In the genomic region with DNA sequence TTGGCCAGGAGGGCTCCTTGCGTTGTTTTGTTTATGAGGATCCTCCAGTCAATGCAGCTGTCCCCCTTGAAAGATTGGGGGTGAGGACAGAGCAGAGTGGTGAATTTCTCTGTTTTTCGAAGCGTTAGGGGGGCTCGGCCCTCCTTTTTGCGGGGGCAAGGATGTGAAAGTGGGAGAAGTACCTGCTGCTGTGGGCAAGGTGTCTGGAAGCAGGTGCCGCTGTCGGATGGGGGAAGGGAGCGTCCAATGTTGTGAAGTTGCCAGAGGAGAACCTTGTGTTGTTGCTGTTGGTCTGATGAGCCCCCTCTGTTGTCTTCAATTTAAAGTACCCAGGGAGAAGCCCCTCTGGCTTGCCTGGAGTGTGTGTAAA, we compare ENCODE assay signal across 9 cellular contexts. TPM values are rescaled to one million over a fixed set of nuclear protein-coding genes. Genes with fewer than 3 reads are reported as not detected.
DNase-seq lines count a peak whose midpoint lies in the region; ATAC-seq and TF ChIP-seq lines count a peak whose summit lies in the region.
"Had no signal": no experiment of that assay in that cellular context is flagged by ENCODE, and none has a peak within 500 bp of the region (broad histone marks: within the 10 kb centered on the region; RNA-seq: fewer than 3 reads in every experiment).

No MANE protein-coding gene starts in this region.

- no peaks in the 10 kb centered on the region for H3K9me3 Mint-ChIP-seq in nephron
- H3K9me3 Mint-ChIP-seq in activated CD8-positive, alpha-beta T cell treated with anti-CD3 and anti-CD28 coated beads, Interleukin-2, amount 10 ng/mL, durations not matched to agents 7 days and 5 days (ENCODE audit: insufficient read depth), result no peaks in the 10 kb centered on the region

- H3K27me3 Mint-ChIP-seq in nephron (ENCODE audit: low read depth), result peaks cover 4% of the 10 kb centered on the region
- H3K27me3 Mint-ChIP-seq in activated CD8-positive, alpha-beta T cell treated with anti-CD3 and anti-CD28 coated beads, Interleukin-2, amount 10 ng/mL, durations not matched to agents 7 days and 5 days (ENCODE audit: low read depth), result peaks cover 9% of the 10 kb centered on the region

- no peak overlapping the region for H3K27ac Mint-ChIP-seq in nephron
- no peak overlapping the region for H3K27ac Mint-ChIP-seq in activated CD8-positive, alpha-beta T cell treated with anti-CD3 and anti-CD28 coated beads, Interleukin-2, amount 10 ng/mL, durations not matched to agents 7 days and 5 days

- ATAC-seq in HG02852 (IDR thresholded peaks at IDR 0.05; ENCODE audit: unreplicated experiment) (no peak), GM21360 (IDR thresholded peaks at IDR 0.05; ENCODE audit: unreplicated experiment) (no peak)
- no peak for ATAC-seq in activated CD8-positive, alpha-beta T cell treated with anti-CD3 and anti-CD28 coated beads, Interleukin-2, amount 10 ng/mL, durations not matched to agents 7 days and 5 days

- no peaks in the 10 kb centered on the region for H3K9me3 ChIP-seq in endocrine pancreas (ENCODE audit: control insufficient read depth, low read length)

- peak overlapping the region; percentile 88 to 94 (median 90) for H3K4me3 Mint-ChIP-seq in nephron
- H3K4me3 Mint-ChIP-seq in activated CD8-positive, alpha-beta T cell treated with anti-CD3 and anti-CD28 coated beads, Interleukin-2, amount 10 ng/mL, durations not matched to agents 7 days and 5 days, result no peak overlapping the region

- H3K4me1 Mint-ChIP-seq in nephron, result no peaks in the 10 kb centered on the region
- H3K4me1 Mint-ChIP-seq in activated CD8-positive, alpha-beta T cell treated with anti-CD3 and anti-CD28 coated beads, Interleukin-2, amount 10 ng/mL, durations not matched to agents 7 days and 5 days (ENCODE audit: low read depth), result no peaks in the 10 kb centered on the region

- POLR2A ChIA-PET in activated CD8-positive, alpha-beta T cell treated with anti-CD3 and anti-CD28 coated beads, Interleukin-2, amount 10 ng/mL, durations not matched to agents 7 days and 5 days (lab: Charles Lee), result no interaction called here

- H3K36me3 Mint-ChIP-seq in nephron (ENCODE audit: low read depth), result no peaks in the 10 kb centered on the region
- no peaks in the 10 kb centered on the region for H3K36me3 Mint-ChIP-seq in activated CD8-positive, alpha-beta T cell treated with anti-CD3 and anti-CD28 coated beads, Interleukin-2, amount 10 ng/mL, durations not matched to agents 7 days and 5 days (ENCODE audit: low read depth)

- CTCF ChIA-PET in activated CD8-positive, alpha-beta T cell treated with anti-CD3 and anti-CD28 coated beads, Interleukin-2, amount 10 ng/mL, durations not matched to agents 7 days and 5 days (lab: Charles Lee), result no interaction called here

- TF ChIP-seq CTCF in AG10803 (conservative IDR thresholded peaks at IDR 0.05; ENCODE audit: low read length) (no peak), nephron (IDR thresholded peaks at IDR 0.05; ENCODE audit: unreplicated experiment in 3 of 3) (no peak)

- peak overlapping the region; percentile 69 for H3K4me3 ChIP-seq in AG10803 (ENCODE audit: low read length)
- H3K4me3 ChIP-seq in endocrine pancreas (ENCODE audit: control insufficient read depth, insufficient read depth, low read length), result peak overlapping the region; percentile 62

- H3K9ac ChIP-seq in endocrine pancreas (ENCODE audit: control insufficient read depth, insufficient read depth, low read length), result no peak overlapping the region

- peaks cover 4% of the 10 kb centered on the region for H3K4me1 ChIP-seq in endocrine pancreas (ENCODE audit: control insufficient read depth, insufficient read depth, low read length)

- DNase-seq in AG10803 (ENCODE audit: low read depth) (no peak), NCI-H2107 (lab: John Stamatoyannopoulos, UW) (peak; percentile 1), foreskin melanocyte (no peak)
- DNase-seq in activated CD8-positive, alpha-beta T cell treated with anti-CD3 and anti-CD28 coated beads, Interleukin-2, amount 10 ng/mL, durations not matched to agents 7 days and 5 days, result no peak
- DNase-seq: activated T-cell treated with anti-CD3 and anti-CD28 coated beads for 4 hours had no signal

- no peaks in the 10 kb centered on the region for H3K36me3 ChIP-seq in endocrine pancreas (ENCODE audit: control insufficient read depth, insufficient read depth, low read length)

- H3K27me3 ChIP-seq in endocrine pancreas (ENCODE audit: control insufficient read depth, insufficient read depth, low read length), result no peaks in the 10 kb centered on the region

RNA-seq across cellular contexts. Expression of a gene that starts 0.6 kb away (rescaled TPM):
- total RNA-seq in activated CD8-positive, alpha-beta T cell treated with anti-CD3 and anti-CD28 coated beads, Interleukin-2, amount 10 ng/mL, durations not matched to agents 7 days and 5 days, result not detected
